14 cellular contexts compared by ENCODE assay signal in the genomic region with DNA sequence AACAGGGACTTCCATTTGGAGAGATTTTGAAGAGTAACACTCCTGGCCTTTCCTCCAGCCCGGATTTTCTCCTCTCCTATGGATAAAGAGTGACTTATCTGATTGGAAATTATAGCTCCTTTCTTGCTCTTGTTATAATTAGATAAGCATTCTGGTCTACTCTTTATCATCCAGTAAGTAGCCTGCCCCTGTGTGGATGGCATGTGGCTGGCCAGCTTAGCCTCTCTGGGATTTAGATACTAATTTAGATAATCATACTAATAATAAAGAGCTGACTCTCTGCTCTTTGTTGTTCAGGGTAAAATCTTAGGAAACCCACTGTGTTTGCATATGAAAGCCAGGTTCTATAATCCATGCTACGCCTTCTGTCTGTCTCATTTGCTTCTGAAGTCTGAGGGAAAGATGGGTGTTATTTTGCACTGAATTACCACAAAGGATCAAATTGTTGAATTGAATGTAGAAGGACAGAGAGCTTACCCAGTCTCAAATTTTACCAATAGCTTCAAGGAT.
"Had no signal": no experiment of that assay in that cellular context is flagged by ENCODE, and none has a peak within 500 bp of the region (broad histone marks: within the 10 kb centered on the region; RNA-seq: fewer than 3 reads in every experiment).

No MANE protein-coding gene starts in this region.

- DNase-seq: activated CD8-positive, alpha-beta memory T cell treated with anti-CD3 and anti-CD28 coated beads, Interleukin-2, amount 10 ng/mL, durations not matched to agents 7 days and 5 days; activated effector memory CD4-positive, alpha-beta T cell treated with anti-CD3 and anti-CD28 coated beads, Interleukin-2, amount 50 U/mL, for 16 hours; activated T-cell treated with anti-CD3 and anti-CD28 coated beads, Interleukin-2, amount 50 U/mL, for 4 hours; amygdala; brain microvascular endothelial cell; dermis blood vessel endothelial cell; esophagus squamous epithelium; foreskin fibroblast; stimulated activated CD4-positive, alpha-beta T cell treated with anti-CD3 and anti-CD28 coated beads, Interleukin-4, amount 100 ng/mL, for 1 hour; stimulated activated CD8-positive, alpha-beta memory T cell treated with anti-CD3 and anti-CD28 coated beads, Interleukin-4, amount 100 ng/mL, for 48 hours; upper lobe of right lung had no signal

- H3K4me3 Mint-ChIP-seq: activated CD8-positive, alpha-beta memory T cell treated with anti-CD3 and anti-CD28 coated beads, Interleukin-2, amount 10 ng/mL, durations not matched to agents 7 days and 5 days; activated T-cell treated with anti-CD3 and anti-CD28 coated beads, Interleukin-2, amount 50 U/mL, for 4 hours; natural killer cell treated with Interleukin-12 subunit alpha and Interleukin-12 subunit beta and Interleukin-15 and Interleukin-18, amount 100 ng/mL, for 72 hours; stimulated activated naive CD8-positive, alpha-beta T cell treated with anti-CD3 and anti-CD28 coated beads, Interleukin-15, Interleukin-2, amounts not matched to agents 100 ng/mL and 50 ng/mL, for 24 hours had no signal

- ATAC-seq: activated CD8-positive, alpha-beta memory T cell treated with anti-CD3 and anti-CD28 coated beads, Interleukin-2, amount 10 ng/mL, durations not matched to agents 7 days and 5 days; activated naive CD4-positive, alpha-beta T cell treated with anti-CD3 and anti-CD28 coated beads, Interleukin-2, amount 50 U/mL, for 72 hours; activated T-cell treated with anti-CD3 and anti-CD28 coated beads, Interleukin-2, amount 50 U/mL, for 4 hours; natural killer cell treated with Interleukin-12 subunit alpha and Interleukin-12 subunit beta and Interleukin-15 and Interleukin-18, amount 100 ng/mL, for 72 hours; upper lobe of right lung had no signal

- H3K9me3 ChIP-seq: upper lobe of right lung had no signal

- H3K27ac ChIP-seq: brain microvascular endothelial cell, esophagus squamous epithelium, upper lobe of right lung had no signal

- H3K36me3 Mint-ChIP-seq: natural killer cell treated with Interleukin-12 subunit alpha and Interleukin-12 subunit beta and Interleukin-15 and Interleukin-18, amount 100 ng/mL, for 72 hours had no signal

- H3K4me3 ChIP-seq: esophagus squamous epithelium, upper lobe of right lung had no signal

- H3K9me3 Mint-ChIP-seq: stimulated activated naive CD8-positive, alpha-beta T cell treated with anti-CD3 and anti-CD28 coated beads, Interleukin-15, Interleukin-2, amounts not matched to agents 100 ng/mL and 50 ng/mL, for 24 hours had no signal

- H3K4me1 ChIP-seq: esophagus squamous epithelium, upper lobe of right lung had no signal

- H3K36me3 ChIP-seq: brain microvascular endothelial cell, esophagus squamous epithelium, upper lobe of right lung had no signal

- H3K4me1 Mint-ChIP-seq: activated CD8-positive, alpha-beta memory T cell treated with anti-CD3 and anti-CD28 coated beads, Interleukin-2, amount 10 ng/mL, durations not matched to agents 7 days and 5 days had no signal

- H3K27ac Mint-ChIP-seq: activated CD8-positive, alpha-beta memory T cell treated with anti-CD3 and anti-CD28 coated beads, Interleukin-2, amount 10 ng/mL, durations not matched to agents 7 days and 5 days; activated naive CD4-positive, alpha-beta T cell treated with anti-CD3 and anti-CD28 coated beads, Interleukin-2, amount 50 U/mL, for 72 hours; natural killer cell treated with Interleukin-12 subunit alpha and Interleukin-12 subunit beta and Interleukin-15 and Interleukin-18, amount 100 ng/mL, for 72 hours; stimulated activated naive CD8-positive, alpha-beta T cell treated with anti-CD3 and anti-CD28 coated beads, Interleukin-15, Interleukin-2, amounts not matched to agents 100 ng/mL and 50 ng/mL, for 24 hours had no signal

- H3K27me3 Mint-ChIP-seq: activated CD8-positive, alpha-beta memory T cell treated with anti-CD3 and anti-CD28 coated beads, Interleukin-2, amount 10 ng/mL, durations not matched to agents 7 days and 5 days; natural killer cell treated with Interleukin-12 subunit alpha and Interleukin-12 subunit beta and Interleukin-15 and Interleukin-18, amount 100 ng/mL, for 72 hours; stimulated activated naive CD8-positive, alpha-beta T cell treated with anti-CD3 and anti-CD28 coated beads, Interleukin-15, Interleukin-2, amounts not matched to agents 100 ng/mL and 50 ng/mL, for 24 hours had no signal
